In the genomic region with DNA sequence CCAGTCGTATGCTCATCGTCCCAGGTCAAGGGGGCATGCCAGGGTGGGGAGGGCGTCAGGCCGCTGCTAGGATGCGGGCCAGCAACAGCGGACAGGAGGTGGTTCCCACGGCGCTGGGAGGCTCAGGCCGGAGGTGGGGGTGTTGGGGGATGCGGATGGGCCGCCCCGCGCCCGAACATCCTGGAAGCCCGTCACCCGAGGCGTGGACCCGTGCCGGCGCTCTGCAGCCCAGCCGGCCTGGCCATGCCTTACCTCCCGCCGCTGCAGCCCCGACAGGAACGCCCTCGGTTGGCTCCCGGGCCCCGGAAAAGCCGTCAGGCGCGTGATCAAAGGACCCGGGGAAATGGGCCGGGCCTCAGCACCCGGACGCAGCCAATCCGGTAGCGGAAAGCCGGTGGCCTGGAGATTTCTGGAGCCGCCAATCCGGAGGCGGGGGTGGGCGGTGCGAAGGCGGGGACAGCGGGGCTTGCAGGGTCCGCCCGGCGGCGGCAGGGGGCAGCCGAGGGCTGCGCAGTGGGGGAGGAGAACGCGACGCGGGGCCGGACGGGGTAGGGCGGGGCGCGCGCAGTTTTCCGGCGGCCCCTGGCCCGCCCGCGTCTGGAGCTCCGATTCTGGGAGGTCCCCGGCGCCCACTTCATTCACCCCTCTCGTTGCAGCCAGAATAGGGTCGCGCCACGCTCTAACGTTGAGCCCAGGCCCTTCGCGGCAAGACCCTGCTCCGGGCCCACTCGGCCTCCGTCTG, we compare ENCODE assay signal across 1 cellular context.
TF ChIP-seq lines count a peak whose summit lies in the region.

SMIM29 (minus strand) TSS at position 280 of the 742 bp plus-strand sequence. CDS start 1,215 bp downstream, outside the sequence.

TF ChIP-seq in HepG2, 621 proteins besides CTCF, POLR2A, EP300 and RAD21 (continued from another document and continues in another):
- TF ChIP-seq PRDM10 (CRISPR knock-in tag; IDR thresholded peaks at IDR 0.05; ENCODE audit: low read depth) (no peak), XRCC5 (optimal IDR thresholded peaks at IDR 0.05; ENCODE audit: low read length) (peak; percentile 61), ZFP41 (CRISPR knock-in tag; IDR thresholded peaks at IDR 0.05; ENCODE audit: borderline replicate concordance) (no peak), MTF2 (CRISPR knock-in tag; IDR thresholded peaks at IDR 0.05; ENCODE audit: borderline replicate concordance) (no peak; the same call in none of the 2 replicates), MEIS2 (CRISPR knock-in tag; IDR thresholded peaks at IDR 0.05) (peak; percentile 92), ZNF724P (CRISPR knock-in tag; IDR thresholded peaks at IDR 0.05; ENCODE audit: borderline replicate concordance) (no peak; the same call in 1 of the 2 replicates), ZNF333 (CRISPR knock-in tag; IDR thresholded peaks at IDR 0.05; ENCODE audit: borderline replicate concordance) (no peak; the same call in 1 of the 2 replicates), SOX6 (IDR thresholded peaks at IDR 0.05) (no peak), SOX6 (CRISPR knock-in tag; IDR thresholded peaks at IDR 0.05) (no peak; the same call in 1 of the 2 replicates), MEF2D (CRISPR knock-in tag; IDR thresholded peaks at IDR 0.05) (peak; percentile 46; the same call in 1 of the 2 replicates), ZNF788 (CRISPR knock-in tag; IDR thresholded peaks at IDR 0.05; ENCODE audit: borderline replicate concordance) (no peak), FOSL2 (CRISPR knock-in tag; IDR thresholded peaks at IDR 0.05) (no peak), ZNF251 (CRISPR knock-in tag; IDR thresholded peaks at IDR 0.05) (no peak), TOE1 (CRISPR knock-in tag; IDR thresholded peaks at IDR 0.05) (no peak), ZNF20 (CRISPR knock-in tag; IDR thresholded peaks at IDR 0.05) (no peak), NBN (conservative IDR thresholded peaks at IDR 0.05) (no peak), ZNF576 (CRISPR knock-in tag; IDR thresholded peaks at IDR 0.05) (peak; percentile 83; the same call in 1 of the 2 replicates), ZNF460 (CRISPR knock-in tag; IDR thresholded peaks at IDR 0.05; ENCODE audit: borderline replicate concordance) (peak; percentile 52; the same call in 1 of the 2 replicates), ZFP36L2 (CRISPR knock-in tag; IDR thresholded peaks at IDR 0.05) (no peak; the same call in 1 of the 2 replicates), HNRNPK (IDR thresholded peaks at IDR 0.05; ENCODE audit: low read depth, low read length, poor library complexity, severe bottlenecking) (peak; percentile 86), MAFF (IDR thresholded peaks at IDR 0.05; ENCODE audit: low read depth, low read length) (no peak), CENPT (CRISPR knock-in tag; IDR thresholded peaks at IDR 0.05; ENCODE audit: low read depth) (no peak), ZNF773 (CRISPR knock-in tag; IDR thresholded peaks at IDR 0.05; ENCODE audit: borderline replicate concordance) (no peak), MAZ (IDR thresholded peaks at IDR 0.05; ENCODE audit: borderline replicate concordance, low read depth, low read length) (peak; percentile 85; the same call in 1 of the 2 replicates), MAZ (CRISPR knock-in tag; IDR thresholded peaks at IDR 0.05; ENCODE audit: low read depth) (no peak; the same call in 1 of the 2 replicates), ZNF672 (CRISPR knock-in tag; IDR thresholded peaks at IDR 0.05) (no peak), RFX1 (IDR thresholded peaks at IDR 0.05) (no peak), WIZ (CRISPR knock-in tag; IDR thresholded peaks at IDR 0.05) (peak; percentile 61; the same call in 1 of the 2 replicates), ZNF800 (CRISPR knock-in tag; IDR thresholded peaks at IDR 0.05) (no peak; the same call in none of the 2 replicates), SIX1 (CRISPR knock-in tag; IDR thresholded peaks at IDR 0.05; ENCODE audit: borderline replicate concordance) (no peak), ZBTB7A (CRISPR knock-in tag; IDR thresholded peaks at IDR 0.05) (peak; percentile 78; the same call in 1 of the 2 replicates), ATAD3A (CRISPR knock-in tag; IDR thresholded peaks at IDR 0.05) (no peak), SCMH1 (CRISPR knock-in tag; IDR thresholded peaks at IDR 0.05; ENCODE audit: borderline replicate concordance) (no peak), RFX3 (CRISPR knock-in tag; IDR thresholded peaks at IDR 0.05) (no peak), RARG (CRISPR knock-in tag; IDR thresholded peaks at IDR 0.05; ENCODE audit: low read depth) (0 out of 2 replicates have a peak, but pooled peaks have one; percentile 77), ARNT (IDR thresholded peaks at IDR 0.05) (no peak), PHF21A (CRISPR knock-in tag; IDR thresholded peaks at IDR 0.05) (peak; percentile 72; the same call in 1 of the 2 replicates), ZNF761 (CRISPR knock-in tag; conservative IDR thresholded peaks at IDR 0.05) (peak; percentile 89), ZNF18 (CRISPR knock-in tag; IDR thresholded peaks at IDR 0.05; ENCODE audit: insufficient replicate concordance) (peak; percentile 76), TEAD3 (CRISPR knock-in tag; optimal IDR thresholded peaks at IDR 0.05; ENCODE audit: borderline replicate concordance) (no peak), ZKSCAN8 (CRISPR knock-in tag; IDR thresholded peaks at IDR 0.05; ENCODE audit: borderline replicate concordance) (no peak; the same call in 1 of the 2 replicates), RNF2 (conservative IDR thresholded peaks at IDR 0.05; ENCODE audit: low read depth) (0 out of 2 replicates have a peak, but pooled peaks have one; percentile 35), KLF9 (CRISPR knock-in tag; IDR thresholded peaks at IDR 0.05; ENCODE audit: low read depth) (peak; percentile 47; the same call in 1 of the 2 replicates), MTF1 (CRISPR knock-in tag; IDR thresholded peaks at IDR 0.05) (0 out of 2 replicates have a peak, but pooled peaks have one; percentile 52), ZNF446 (CRISPR knock-in tag; IDR thresholded peaks at IDR 0.05) (no peak), HMGA1 (CRISPR knock-in tag; conservative IDR thresholded peaks at IDR 0.05) (no peak), STAT5B (CRISPR knock-in tag; IDR thresholded peaks at IDR 0.05) (no peak), ZNF747 (CRISPR knock-in tag; IDR thresholded peaks at IDR 0.05; ENCODE audit: borderline replicate concordance) (no peak), THRA (CRISPR knock-in tag; IDR thresholded peaks at IDR 0.05; ENCODE audit: borderline replicate concordance) (no peak; the same call in 1 of the 2 replicates)
- TF ChIP-seq, protein P1, sequence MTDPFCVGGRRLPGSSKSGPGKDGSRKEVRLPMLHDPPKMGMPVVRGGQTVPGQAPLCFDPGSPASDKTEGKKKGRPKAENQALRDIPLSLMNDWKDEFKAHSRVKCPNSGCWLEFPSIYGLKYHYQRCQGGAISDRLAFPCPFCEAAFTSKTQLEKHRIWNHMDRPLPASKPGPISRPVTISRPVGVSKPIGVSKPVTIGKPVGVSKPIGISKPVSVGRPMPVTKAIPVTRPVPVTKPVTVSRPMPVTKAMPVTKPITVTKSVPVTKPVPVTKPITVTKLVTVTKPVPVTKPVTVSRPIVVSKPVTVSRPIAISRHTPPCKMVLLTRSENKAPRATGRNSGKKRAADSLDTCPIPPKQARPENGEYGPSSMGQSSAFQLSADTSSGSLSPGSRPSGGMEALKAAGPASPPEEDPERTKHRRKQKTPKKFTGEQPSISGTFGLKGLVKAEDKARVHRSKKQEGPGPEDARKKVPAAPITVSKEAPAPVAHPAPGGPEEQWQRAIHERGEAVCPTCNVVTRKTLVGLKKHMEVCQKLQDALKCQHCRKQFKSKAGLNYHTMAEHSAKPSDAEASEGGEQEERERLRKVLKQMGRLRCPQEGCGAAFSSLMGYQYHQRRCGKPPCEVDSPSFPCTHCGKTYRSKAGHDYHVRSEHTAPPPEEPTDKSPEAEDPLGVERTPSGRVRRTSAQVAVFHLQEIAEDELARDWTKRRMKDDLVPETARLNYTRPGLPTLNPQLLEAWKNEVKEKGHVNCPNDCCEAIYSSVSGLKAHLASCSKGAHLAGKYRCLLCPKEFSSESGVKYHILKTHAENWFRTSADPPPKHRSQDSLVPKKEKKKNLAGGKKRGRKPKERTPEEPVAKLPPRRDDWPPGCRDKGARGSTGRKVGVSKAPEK (CRISPR knock-in tag; IDR thresholded peaks at IDR 0.05; ENCODE audit: borderline replicate concordance) = 0 out of 2 replicates have a peak, but pooled peaks have one; percentile 45
- TF ChIP-seq, protein P2, sequence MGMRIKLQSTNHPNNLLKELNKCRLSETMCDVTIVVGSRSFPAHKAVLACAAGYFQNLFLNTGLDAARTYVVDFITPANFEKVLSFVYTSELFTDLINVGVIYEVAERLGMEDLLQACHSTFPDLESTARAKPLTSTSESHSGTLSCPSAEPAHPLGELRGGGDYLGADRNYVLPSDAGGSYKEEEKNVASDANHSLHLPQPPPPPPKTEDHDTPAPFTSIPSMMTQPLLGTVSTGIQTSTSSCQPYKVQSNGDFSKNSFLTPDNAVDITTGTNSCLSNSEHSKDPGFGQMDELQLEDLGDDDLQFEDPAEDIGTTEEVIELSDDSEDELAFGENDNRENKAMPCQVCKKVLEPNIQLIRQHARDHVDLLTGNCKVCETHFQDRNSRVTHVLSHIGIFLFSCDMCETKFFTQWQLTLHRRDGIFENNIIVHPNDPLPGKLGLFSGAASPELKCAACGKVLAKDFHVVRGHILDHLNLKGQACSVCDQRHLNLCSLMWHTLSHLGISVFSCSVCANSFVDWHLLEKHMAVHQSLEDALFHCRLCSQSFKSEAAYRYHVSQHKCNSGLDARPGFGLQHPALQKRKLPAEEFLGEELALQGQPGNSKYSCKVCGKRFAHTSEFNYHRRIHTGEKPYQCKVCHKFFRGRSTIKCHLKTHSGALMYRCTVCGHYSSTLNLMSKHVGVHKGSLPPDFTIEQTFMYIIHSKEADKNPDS (CRISPR knock-in tag; IDR thresholded peaks at IDR 0.05) = 0 out of 2 replicates have a peak, but pooled peaks have one; percentile 23
